In genomic region chr22:19130959-19131684, GRCh38 we compare ENCODE assay signal across 1 cellular context.
TF ChIP-seq lines count a peak whose summit lies in the region.

TSSK2 (plus strand) TSS chr22:19131308; CDS start chr22:19131400, 92 bp downstream.

TF ChIP-seq in H1, 55 proteins besides CTCF, POLR2A, EP300 and RAD21 (continued from another document):
- TF ChIP-seq CHD7 (IDR thresholded peaks at IDR 0.05; ENCODE audit: insufficient replicate concordance, low read length), result no peak
- no peak for TF ChIP-seq RNF2 (IDR thresholded peaks at IDR 0.05; ENCODE audit: borderline replicate concordance, low read depth, low read length, missing control alignments, poor library complexity, severe bottlenecking)
- no peak for TF ChIP-seq TAF7 (optimal IDR thresholded peaks at IDR 0.05; ENCODE audit: borderline replicate concordance, low read depth, low read length)
- TF ChIP-seq JUN (IDR thresholded peaks at IDR 0.05; ENCODE audit: low read depth, low read length), result no peak
- no peak for TF ChIP-seq GTF2F1 (IDR thresholded peaks at IDR 0.05; ENCODE audit: borderline replicate concordance, low read depth, low read length)
